Comparison of ENCODE assay signal across 8 cellular contexts in the genomic region with DNA sequence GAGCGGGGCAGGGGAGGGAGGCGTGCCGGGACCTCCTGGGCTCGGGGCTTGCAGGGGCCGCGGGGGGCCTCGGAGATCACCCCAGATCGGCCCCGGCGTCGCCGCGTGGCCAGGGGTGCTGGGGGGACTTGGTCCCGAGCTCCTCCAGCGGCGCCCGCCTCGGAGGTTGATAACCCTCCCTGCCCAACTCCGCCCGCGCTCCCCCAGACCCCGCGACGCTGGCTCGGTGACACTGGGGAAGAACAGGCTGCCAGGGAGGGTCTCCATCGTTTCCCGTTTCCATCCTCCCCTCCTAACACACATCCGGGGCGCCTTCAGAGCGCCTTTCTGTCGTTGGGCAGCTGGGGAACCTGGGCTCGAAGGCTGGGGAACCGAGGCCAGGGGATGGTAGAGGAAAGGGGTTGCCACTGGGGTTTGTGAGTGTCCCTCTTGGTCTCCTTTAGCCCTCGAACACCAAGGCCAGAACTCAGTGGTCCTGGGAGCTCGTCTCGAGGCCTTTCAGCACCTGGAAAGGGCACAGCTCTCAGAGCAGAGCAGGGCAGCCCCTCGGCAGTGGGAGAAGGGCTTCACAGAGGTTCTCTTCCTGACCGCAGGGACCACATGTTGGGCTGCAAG. TPM values are rescaled to one million over a fixed set of nuclear protein-coding genes. Genes with fewer than 3 reads are reported as not detected.
A peak's percentile ranks its signal among the peaks of the same experiment; 100 is the strongest.
DNase-seq lines count a peak whose midpoint lies in the region; ATAC-seq, FAIRE-seq and TF ChIP-seq lines count a peak whose summit lies in the region.

No MANE protein-coding gene starts in this region.

- H3K4me2 ChIP-seq in OCI-LY1 (ENCODE audit: low read length): peak overlapping the region; percentile 33
- H3K4me2 ChIP-seq in endothelial cell of umbilical vein (ENCODE audit: insufficient read depth, low read length): peak overlapping the region; percentile 88

- H3K27me3 Mint-ChIP-seq in naive thymus-derived CD4-positive, alpha-beta T cell: peaks cover 45 to 68% (median 50%) of the 10 kb centered on the region in 5 donors

- ATAC-seq in GM21737 (IDR thresholded peaks at IDR 0.05; ENCODE audit: unreplicated experiment): peak; percentile 10
- ATAC-seq in naive thymus-derived CD4-positive, alpha-beta T cell: peak; percentile 5

- H3K27ac Mint-ChIP-seq in naive thymus-derived CD4-positive, alpha-beta T cell: peak overlapping the region in 1 of 9 donors; percentile 62

- H3K9me2 ChIP-seq in OCI-LY1 (ENCODE audit: low read depth, low read length): no peaks in the 10 kb centered on the region

- TF ChIP-seq CTCF in GM12875 (IDR thresholded peaks at IDR 0.05; ENCODE audit: borderline replicate concordance, insufficient read depth, low read depth, low read length): no peak
- TF ChIP-seq CTCF in OCI-LY1 (IDR thresholded peaks at IDR 0.05; ENCODE audit: low read length): no peak
- no peak for TF ChIP-seq CTCF in endothelial cell of umbilical vein (IDR thresholded peaks at IDR 0.05; ENCODE audit: extremely low read depth in 1 of 2, insufficient read depth in 1 of 2, low read depth in 1 of 2, low read length in 2 of 2)

- H3K9ac ChIP-seq in OCI-LY1 (ENCODE audit: low read length) (no peak overlapping the region), endothelial cell of umbilical vein (replicated peaks; ENCODE audit: extremely low read depth, insufficient read depth, low read length) (peak overlapping the region; percentile 60)

- H3K4me1 ChIP-seq in OCI-LY1 (ENCODE audit: insufficient read depth, low read length, severe bottlenecking) (no peaks in the 10 kb centered on the region), endothelial cell of umbilical vein (ENCODE audit: control insufficient read depth, extremely low read depth, insufficient read depth, low read length) (peaks cover 9% of the 10 kb centered on the region)
- H3K4me1 ChIP-seq in naive thymus-derived CD4-positive, alpha-beta T cell (ENCODE audit: control insufficient read depth in 2 of 2, insufficient read depth in 2 of 2, low read length in 2 of 2): peaks cover 4 to 7% of the 10 kb centered on the region in 2 donors

- no peaks in the 10 kb centered on the region for H3K79me2 ChIP-seq in OCI-LY1 (ENCODE audit: insufficient read depth, low read length)
- no peaks in the 10 kb centered on the region for H3K79me2 ChIP-seq in endothelial cell of umbilical vein (ENCODE audit: control insufficient read depth, insufficient read depth, low read length)

- H3K9me3 Mint-ChIP-seq in naive thymus-derived CD4-positive, alpha-beta T cell: no peaks in the 10 kb centered on the region

- CTCF ChIA-PET in endothelial cell of umbilical vein (lab: Charles Lee): interaction anchor here (0.8 to 2.0 kb wide), 7 partner anchors 11 to 79 kb away, joined by 3 to 9 read pairs (median 4); no protein-coding TSS in a partner anchor
- CTCF ChIA-PET in naive thymus-derived CD4-positive, alpha-beta T cell (lab: Charles Lee): no interaction called here

- H3K4me3 Mint-ChIP-seq in naive thymus-derived CD4-positive, alpha-beta T cell: peak overlapping the region; percentile 48 to 90 (median 68)

- BruUV-seq in endothelial cell of umbilical vein (replicated peaks; lab: Mats Ljungman, UMichigan): no TSS peak

- H3K9me3 ChIP-seq in OCI-LY1 (ENCODE audit: low read length) (no peaks in the 10 kb centered on the region), endothelial cell of umbilical vein (replicated peaks; ENCODE audit: control insufficient read depth, insufficient read depth, low read length) (no peaks in the 10 kb centered on the region)
- H3K9me3 ChIP-seq in naive thymus-derived CD4-positive, alpha-beta T cell (ENCODE audit: control insufficient read depth in 2 of 3, low read length in 3 of 3): no peaks in the 10 kb centered on the region

- DNase-seq in endothelial cell of umbilical vein (ENCODE audit: low read depth, low spot score): no peak
- DNase-seq in naive thymus-derived CD4-positive, alpha-beta T cell: peak in 2 of 9 donors; percentile 4
- no peak for DNase-seq in globus pallidus (ENCODE audit: low spot score)
- DNase-seq in T1000 (lab: John Stamatoyannopoulos, UW): no peak
- DNase-seq in hepatic stellate cell (ENCODE audit: low spot score): no peak

- H3K27me3 ChIP-seq in OCI-LY1 (ENCODE audit: insufficient read depth, low read length): 0 out of 2 replicates have a peak, but pooled peaks cover 4% of the 10 kb centered on the region
- H3K27me3 ChIP-seq in endothelial cell of umbilical vein (ENCODE audit: control insufficient read depth in 2 of 2, insufficient read depth in 2 of 2, low read length in 2 of 2): no peaks in the 10 kb centered on the region
- peaks cover 0 to 10% of the 10 kb centered on the region in 2 donors for H3K27me3 ChIP-seq in naive thymus-derived CD4-positive, alpha-beta T cell (ENCODE audit: control insufficient read depth in 2 of 2, insufficient read depth in 2 of 2, low read length in 2 of 2)

- intact Hi-C loops in endothelial cell of umbilical vein (cut with micrococcal nuclease): loop anchor here (1.0 to 2.0 kb wide), 4 partner anchors 23 to 165 kb away; a partner anchor contains a TSS
- intact Hi-C loops in naive thymus-derived CD4-positive, alpha-beta T cell (cut with micrococcal nuclease): loop anchor here (1.0 to 5.0 kb wide), 2 partner anchors 48 to 49 kb away; a partner anchor contains a TSS

- no peaks in the 10 kb centered on the region for H4K20me1 ChIP-seq in OCI-LY1 (ENCODE audit: insufficient read depth, low read length)
- H4K20me1 ChIP-seq in endothelial cell of umbilical vein (replicated peaks; ENCODE audit: control insufficient read depth, extremely low read depth, insufficient read depth, low read length): no peaks in the 10 kb centered on the region

- peak overlapping the region; percentile 80 for H3K4me3 ChIP-seq in GM12875 (ENCODE audit: low read depth, low read length)
- peak overlapping the region; percentile 12 for H3K4me3 ChIP-seq in OCI-LY1 (ENCODE audit: low read depth, low read length, poor library complexity, severe bottlenecking)
- H3K4me3 ChIP-seq in endothelial cell of umbilical vein (replicated peaks in 1 of 3; ENCODE audit: insufficient read depth in 1 of 3, low read depth in 1 of 3, low read length in 3 of 3): peak overlapping the region; percentile 64 to 87 (median 74)
- peak overlapping the region; percentile 58 for H3K4me3 ChIP-seq in naive thymus-derived CD4-positive, alpha-beta T cell (ENCODE audit: low read length)

- H3K4me1 Mint-ChIP-seq in naive thymus-derived CD4-positive, alpha-beta T cell: peaks cover 0 to 15% (median 10%) of the 10 kb centered on the region in 7 donors

- H3F3A ChIP-seq in OCI-LY1 (ENCODE audit: insufficient read depth, low read length): no peaks in the 10 kb centered on the region

- H3K9me1 ChIP-seq in endothelial cell of umbilical vein (replicated peaks; ENCODE audit: control insufficient read depth, extremely low read depth, insufficient read depth, low read length): no peaks in the 10 kb centered on the region

- no peaks in the 10 kb centered on the region for H3K36me3 ChIP-seq in OCI-LY1 (ENCODE audit: insufficient read depth, low read length)
- no peaks in the 10 kb centered on the region for H3K36me3 ChIP-seq in endothelial cell of umbilical vein (ENCODE audit: control insufficient read depth in 2 of 2, extremely low read depth in 1 of 2, insufficient read depth in 2 of 2, low read length in 2 of 2)
- H3K36me3 ChIP-seq in naive thymus-derived CD4-positive, alpha-beta T cell (ENCODE audit: control insufficient read depth in 2 of 3, insufficient read depth in 3 of 3, low read length in 3 of 3): no peaks in the 10 kb centered on the region

- dilution Hi-C loops in endothelial cell of umbilical vein (cut with MboI; ENCODE audit: extremely low pct_ligation_motif_present, low sequenced_read_pairs): no loop called here

- FAIRE-seq in endothelial cell of umbilical vein (lab: Jason Lieb, UNC): no peak

- H3K27ac ChIP-seq in OCI-LY1 (ENCODE audit: low read depth, low read length, poor library complexity, severe bottlenecking) (no peak overlapping the region), endothelial cell of umbilical vein (ENCODE audit: insufficient read depth, low read depth, low read length) (no peak overlapping the region)
- no peak overlapping the region for H3K27ac ChIP-seq in naive thymus-derived CD4-positive, alpha-beta T cell (ENCODE audit: low read depth, low read length)

- no peak for TF ChIP-seq POLR2A in endothelial cell of umbilical vein (IDR thresholded peaks at IDR 0.05; ENCODE audit: low read depth, low read length)

- peaks cover 0 to 3% (median 0%) of the 10 kb centered on the region in 5 donors for H3K36me3 Mint-ChIP-seq in naive thymus-derived CD4-positive, alpha-beta T cell

- POLR2A ChIA-PET in endothelial cell of umbilical vein (lab: Charles Lee): no interaction called here
- POLR2A ChIA-PET in naive thymus-derived CD4-positive, alpha-beta T cell (lab: Charles Lee): no interaction called here

- no peak overlapping the region for H2AFZ ChIP-seq in OCI-LY1 (ENCODE audit: low read length)
- peak overlapping the region; percentile 99 for H2AFZ ChIP-seq in endothelial cell of umbilical vein (ENCODE audit: low read depth, low read length)

RNA-seq across cellular contexts. Expression of a gene that starts 0.4 kb away (rescaled TPM):
- 1.1 and 1.3 TPM in 2 replicates for total RNA-seq in endothelial cell of umbilical vein
- polyA plus RNA-seq in endothelial cell of umbilical vein: 1.7 and 2.1 TPM in 2 replicates
- polyA plus RNA-seq in endothelial cell of umbilical vein (2011; cell fraction: cytosol; rRNA removed): 1.4 TPM in 2 replicates
- 2.8 and 4.1 TPM in 2 replicates for polyA plus RNA-seq in endothelial cell of umbilical vein (2011; cell fraction: nucleus; rRNA removed)
- 2.3 and 3.0 TPM in 2 replicates for polyA plus RNA-seq in endothelial cell of umbilical vein (2012)
- polyA minus RNA-seq in endothelial cell of umbilical vein: 1.8 and 2.5 TPM in 2 replicates
- not detected for polyA minus RNA-seq in endothelial cell of umbilical vein (2011; cell fraction: cytosol; rRNA and poly(A)+ RNA removed)
- polyA minus RNA-seq in endothelial cell of umbilical vein (2011; cell fraction: nucleus; rRNA and poly(A)+ RNA removed): 2.1 and 2.2 TPM in 2 replicates
- total RNA-seq in naive thymus-derived CD4-positive, alpha-beta T cell: 10 to 100 TPM in 1 of 5 experiments, 1 to 10 TPM in 3, under 1 TPM in 1; 0.58 to 16.3 (median 4.0) TPM
- under 1 TPM; 0.07 to 0.20 TPM for polyA plus RNA-seq in naive thymus-derived CD4-positive, alpha-beta T cell

RNA-seq across cellular contexts. Expression of a gene that starts 47.9 kb away (rescaled TPM):
- 17.9 and 23.8 TPM in 2 replicates for total RNA-seq in endothelial cell of umbilical vein
- 38.2 and 45.1 TPM in 2 replicates for polyA plus RNA-seq in endothelial cell of umbilical vein
- polyA plus RNA-seq in endothelial cell of umbilical vein (2011; cell fraction: cytosol; rRNA removed): 28.7 and 28.8 TPM in 2 replicates
- polyA plus RNA-seq in endothelial cell of umbilical vein (2011; cell fraction: nucleus; rRNA removed): 28.4 and 37.1 TPM in 2 replicates
- 18.8 and 22.6 TPM in 2 replicates for polyA plus RNA-seq in endothelial cell of umbilical vein (2012)
- 17.9 and 21.5 TPM in 2 replicates for polyA minus RNA-seq in endothelial cell of umbilical vein
- 2.6 TPM for polyA minus RNA-seq in endothelial cell of umbilical vein (2011; cell fraction: cytosol; rRNA and poly(A)+ RNA removed)
- polyA minus RNA-seq in endothelial cell of umbilical vein (2011; cell fraction: nucleus; rRNA and poly(A)+ RNA removed): 5.9 and 13.3 TPM in 2 replicates
- 10 to 100 TPM; 10.2 to 18.5 (median 13.9) TPM for total RNA-seq in naive thymus-derived CD4-positive, alpha-beta T cell
- polyA plus RNA-seq in naive thymus-derived CD4-positive, alpha-beta T cell: 10 to 100 TPM; 34.5 to 36.1 TPM

Comparison
In these comparisons a context has a peak if more than half of its experiments do, and no peak if none do; other contexts are left out.
1. H3K4me3 ChIP-seq: peak in every context shown above with its lines; median percentile 80 in GM12875; 74 in endothelial cell of umbilical vein; 58 in naive thymus-derived CD4-positive, alpha-beta T cell; 12 in OCI-LY1.